ENCODE assay signal across 2 cellular contexts in the genomic region with DNA sequence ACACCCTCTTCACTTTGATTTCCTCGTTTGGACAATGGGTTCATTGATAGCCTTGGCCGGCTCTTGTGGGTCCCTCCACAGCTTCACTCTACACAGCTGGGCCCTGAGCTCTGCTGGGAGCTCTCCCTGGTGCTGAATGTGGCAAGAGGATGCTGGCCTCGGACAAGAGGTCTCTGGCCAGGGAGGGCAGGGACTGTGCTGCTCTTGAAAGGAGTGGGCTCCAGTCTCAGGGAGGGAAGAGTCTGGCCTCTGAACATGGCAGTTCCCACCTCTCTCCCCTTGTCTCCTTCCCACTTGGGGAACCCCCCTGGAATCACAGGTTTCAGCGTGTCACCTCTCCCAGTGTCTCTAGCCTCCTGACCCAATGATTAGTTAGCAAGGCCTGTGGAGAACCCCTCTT.
TF ChIP-seq lines count a peak whose summit lies in the region.

No MANE protein-coding gene starts in this region.

TF ChIP-seq in GM12891, 5 proteins besides CTCF, POLR2A, EP300 and RAD21:
- TF ChIP-seq POLR2AphosphoS5 (IDR thresholded peaks at IDR 0.05; ENCODE audit: low read depth, low read length) (no peak), TAF1 (IDR thresholded peaks at IDR 0.05; ENCODE audit: low read depth, low read length) (no peak), SPI1 (IDR thresholded peaks at IDR 0.05; ENCODE audit: low read depth, low read length) (no peak), POU2F2 (IDR thresholded peaks at IDR 0.05; ENCODE audit: low read depth, low read length) (no peak), PAX5 (IDR thresholded peaks at IDR 0.05; ENCODE audit: insufficient read depth, low read length, severe bottlenecking) (no peak)

TF ChIP-seq in K562, 482 proteins besides CTCF, POLR2A, EP300 and RAD21 (continues in another document):
- TF ChIP-seq ZNF12 (CRISPR knock-in tag; IDR thresholded peaks at IDR 0.05) (no peak), POLR2AphosphoS5 (IDR thresholded peaks at IDR 0.05; ENCODE audit: control insufficient read depth, insufficient read depth, low read depth, low read length) (no peak), ZSCAN29 (IDR thresholded peaks at IDR 0.05) (no peak), IRF2 (CRISPR knock-in tag; IDR thresholded peaks at IDR 0.05) (no peak), BRCA1 (IDR thresholded peaks at IDR 0.05) (no peak), BRCA1 (CRISPR knock-in tag; IDR thresholded peaks at IDR 0.05) (no peak), PRMT5 (CRISPR knock-in tag; IDR thresholded peaks at IDR 0.05) (peak; percentile 88; the same call in 1 of the 2 replicates), SMC3 (conservative IDR thresholded peaks at IDR 0.05; ENCODE audit: insufficient read depth, low read depth, low read length) (no peak), PURB (CRISPR knock-in tag; IDR thresholded peaks at IDR 0.05; ENCODE audit: low read depth) (no peak), ZNF717 (CRISPR knock-in tag; IDR thresholded peaks at IDR 0.05) (no peak), ELF1 (tag; IDR thresholded peaks at IDR 0.05) (no peak), KLF16 (IDR thresholded peaks at IDR 0.05) (no peak), HNRNPK (IDR thresholded peaks at IDR 0.05; ENCODE audit: low read depth, low read length, poor library complexity, severe bottlenecking) (no peak), HDAC1 (IDR thresholded peaks at IDR 0.05) (0 out of 4 replicates have a peak, but pooled peaks of 1 of the 2 experiments have one; percentile 19), CBX8 (IDR thresholded peaks at IDR 0.05; ENCODE audit: borderline replicate concordance, extremely low read depth, low read depth, low read length, poor library complexity, severe bottlenecking) (no peak), KLF6 (CRISPR knock-in tag; IDR thresholded peaks at IDR 0.05; ENCODE audit: borderline replicate concordance) (no peak), SMARCA5 (IDR thresholded peaks at IDR 0.05) (no peak), TAF7 (tag; IDR thresholded peaks at IDR 0.05) (no peak), THAP12 (CRISPR knock-in tag; IDR thresholded peaks at IDR 0.05) (no peak), YY1 (IDR thresholded peaks at IDR 0.05; ENCODE audit: borderline replicate concordance in 1 of 3, control insufficient read depth in 1 of 3, extremely low read depth in 1 of 3, insufficient read depth in 3 of 3, insufficient read length in 1 of 3, insufficient replicate concordance in 2 of 3, low read depth in 1 of 3, low read length in 2 of 3) (no peak), MCM7 (IDR thresholded peaks at IDR 0.05) (no peak), PHB (CRISPR knock-in tag; IDR thresholded peaks at IDR 0.05) (no peak), MAZ (CRISPR knock-in tag; conservative IDR thresholded peaks at IDR 0.05 in 1 of 2, IDR thresholded peaks at IDR 0.05 in 1 of 2) (no peak), ZNF232 (CRISPR knock-in tag; IDR thresholded peaks at IDR 0.05) (no peak; the same call in 1 of the 2 replicates), ZNF140 (CRISPR knock-in tag; IDR thresholded peaks at IDR 0.05) (no peak), ARID4B (CRISPR knock-in tag; IDR thresholded peaks at IDR 0.05) (peak; percentile 89), SNRNP70 (optimal IDR thresholded peaks at IDR 0.05; ENCODE audit: low read depth, low read length) (no peak)
- TF ChIP-seq, protein P1, sequence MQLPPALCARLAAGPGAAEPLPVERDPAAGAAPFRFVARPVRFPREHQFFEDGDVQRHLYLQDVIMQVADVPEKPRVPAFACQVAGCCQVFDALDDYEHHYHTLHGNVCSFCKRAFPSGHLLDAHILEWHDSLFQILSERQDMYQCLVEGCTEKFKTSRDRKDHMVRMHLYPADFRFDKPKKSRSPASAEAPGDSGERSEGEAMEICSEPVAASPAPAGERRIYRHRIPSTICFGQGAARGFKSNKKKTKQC (CRISPR knock-in tag; IDR thresholded peaks at IDR 0.05) = peak; percentile 91
- TF ChIP-seq, protein P2, sequence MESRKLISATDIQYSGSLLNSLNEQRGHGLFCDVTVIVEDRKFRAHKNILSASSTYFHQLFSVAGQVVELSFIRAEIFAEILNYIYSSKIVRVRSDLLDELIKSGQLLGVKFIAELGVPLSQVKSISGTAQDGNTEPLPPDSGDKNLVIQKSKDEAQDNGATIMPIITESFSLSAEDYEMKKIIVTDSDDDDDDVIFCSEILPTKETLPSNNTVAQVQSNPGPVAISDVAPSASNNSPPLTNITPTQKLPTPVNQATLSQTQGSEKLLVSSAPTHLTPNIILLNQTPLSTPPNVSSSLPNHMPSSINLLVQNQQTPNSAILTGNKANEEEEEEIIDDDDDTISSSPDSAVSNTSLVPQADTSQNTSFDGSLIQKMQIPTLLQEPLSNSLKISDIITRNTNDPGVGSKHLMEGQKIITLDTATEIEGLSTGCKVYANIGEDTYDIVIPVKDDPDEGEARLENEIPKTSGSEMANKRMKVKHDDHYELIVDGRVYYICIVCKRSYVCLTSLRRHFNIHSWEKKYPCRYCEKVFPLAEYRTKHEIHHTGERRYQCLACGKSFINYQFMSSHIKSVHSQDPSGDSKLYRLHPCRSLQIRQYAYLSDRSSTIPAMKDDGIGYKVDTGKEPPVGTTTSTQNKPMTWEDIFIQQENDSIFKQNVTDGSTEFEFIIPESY (CRISPR knock-in tag; IDR thresholded peaks at IDR 0.05) = no peak
- TF ChIP-seq, protein P3, sequence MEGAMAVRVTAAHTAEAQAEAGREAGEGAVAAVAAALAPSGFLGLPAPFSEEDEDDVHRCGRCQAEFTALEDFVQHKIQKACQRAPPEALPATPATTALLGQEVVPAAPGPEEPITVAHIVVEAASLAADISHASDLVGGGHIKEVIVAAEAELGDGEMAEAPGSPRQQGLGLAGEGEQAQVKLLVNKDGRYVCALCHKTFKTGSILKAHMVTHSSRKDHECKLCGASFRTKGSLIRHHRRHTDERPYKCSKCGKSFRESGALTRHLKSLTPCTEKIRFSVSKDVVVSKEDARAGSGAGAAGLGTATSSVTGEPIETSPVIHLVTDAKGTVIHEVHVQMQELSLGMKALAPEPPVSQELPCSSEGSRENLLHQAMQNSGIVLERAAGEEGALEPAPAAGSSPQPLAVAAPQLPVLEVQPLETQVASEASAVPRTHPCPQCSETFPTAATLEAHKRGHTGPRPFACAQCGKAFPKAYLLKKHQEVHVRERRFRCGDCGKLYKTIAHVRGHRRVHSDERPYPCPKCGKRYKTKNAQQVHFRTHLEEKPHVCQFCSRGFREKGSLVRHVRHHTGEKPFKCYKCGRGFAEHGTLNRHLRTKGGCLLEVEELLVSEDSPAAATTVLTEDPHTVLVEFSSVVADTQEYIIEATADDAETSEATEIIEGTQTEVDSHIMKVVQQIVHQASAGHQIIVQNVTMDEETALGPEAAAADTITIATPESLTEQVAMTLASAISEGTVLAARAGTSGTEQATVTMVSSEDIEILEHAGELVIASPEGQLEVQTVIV (CRISPR knock-in tag; IDR thresholded peaks at IDR 0.05; ENCODE audit: borderline replicate concordance) = no peak
- TF ChIP-seq, protein P4, sequence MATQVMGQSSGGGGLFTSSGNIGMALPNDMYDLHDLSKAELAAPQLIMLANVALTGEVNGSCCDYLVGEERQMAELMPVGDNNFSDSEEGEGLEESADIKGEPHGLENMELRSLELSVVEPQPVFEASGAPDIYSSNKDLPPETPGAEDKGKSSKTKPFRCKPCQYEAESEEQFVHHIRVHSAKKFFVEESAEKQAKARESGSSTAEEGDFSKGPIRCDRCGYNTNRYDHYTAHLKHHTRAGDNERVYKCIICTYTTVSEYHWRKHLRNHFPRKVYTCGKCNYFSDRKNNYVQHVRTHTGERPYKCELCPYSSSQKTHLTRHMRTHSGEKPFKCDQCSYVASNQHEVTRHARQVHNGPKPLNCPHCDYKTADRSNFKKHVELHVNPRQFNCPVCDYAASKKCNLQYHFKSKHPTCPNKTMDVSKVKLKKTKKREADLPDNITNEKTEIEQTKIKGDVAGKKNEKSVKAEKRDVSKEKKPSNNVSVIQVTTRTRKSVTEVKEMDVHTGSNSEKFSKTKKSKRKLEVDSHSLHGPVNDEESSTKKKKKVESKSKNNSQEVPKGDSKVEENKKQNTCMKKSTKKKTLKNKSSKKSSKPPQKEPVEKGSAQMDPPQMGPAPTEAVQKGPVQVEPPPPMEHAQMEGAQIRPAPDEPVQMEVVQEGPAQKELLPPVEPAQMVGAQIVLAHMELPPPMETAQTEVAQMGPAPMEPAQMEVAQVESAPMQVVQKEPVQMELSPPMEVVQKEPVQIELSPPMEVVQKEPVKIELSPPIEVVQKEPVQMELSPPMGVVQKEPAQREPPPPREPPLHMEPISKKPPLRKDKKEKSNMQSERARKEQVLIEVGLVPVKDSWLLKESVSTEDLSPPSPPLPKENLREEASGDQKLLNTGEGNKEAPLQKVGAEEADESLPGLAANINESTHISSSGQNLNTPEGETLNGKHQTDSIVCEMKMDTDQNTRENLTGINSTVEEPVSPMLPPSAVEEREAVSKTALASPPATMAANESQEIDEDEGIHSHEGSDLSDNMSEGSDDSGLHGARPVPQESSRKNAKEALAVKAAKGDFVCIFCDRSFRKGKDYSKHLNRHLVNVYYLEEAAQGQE (CRISPR knock-in tag; IDR thresholded peaks at IDR 0.05; ENCODE audit: low read depth) = peak; percentile 96
- TF ChIP-seq, protein P5, sequence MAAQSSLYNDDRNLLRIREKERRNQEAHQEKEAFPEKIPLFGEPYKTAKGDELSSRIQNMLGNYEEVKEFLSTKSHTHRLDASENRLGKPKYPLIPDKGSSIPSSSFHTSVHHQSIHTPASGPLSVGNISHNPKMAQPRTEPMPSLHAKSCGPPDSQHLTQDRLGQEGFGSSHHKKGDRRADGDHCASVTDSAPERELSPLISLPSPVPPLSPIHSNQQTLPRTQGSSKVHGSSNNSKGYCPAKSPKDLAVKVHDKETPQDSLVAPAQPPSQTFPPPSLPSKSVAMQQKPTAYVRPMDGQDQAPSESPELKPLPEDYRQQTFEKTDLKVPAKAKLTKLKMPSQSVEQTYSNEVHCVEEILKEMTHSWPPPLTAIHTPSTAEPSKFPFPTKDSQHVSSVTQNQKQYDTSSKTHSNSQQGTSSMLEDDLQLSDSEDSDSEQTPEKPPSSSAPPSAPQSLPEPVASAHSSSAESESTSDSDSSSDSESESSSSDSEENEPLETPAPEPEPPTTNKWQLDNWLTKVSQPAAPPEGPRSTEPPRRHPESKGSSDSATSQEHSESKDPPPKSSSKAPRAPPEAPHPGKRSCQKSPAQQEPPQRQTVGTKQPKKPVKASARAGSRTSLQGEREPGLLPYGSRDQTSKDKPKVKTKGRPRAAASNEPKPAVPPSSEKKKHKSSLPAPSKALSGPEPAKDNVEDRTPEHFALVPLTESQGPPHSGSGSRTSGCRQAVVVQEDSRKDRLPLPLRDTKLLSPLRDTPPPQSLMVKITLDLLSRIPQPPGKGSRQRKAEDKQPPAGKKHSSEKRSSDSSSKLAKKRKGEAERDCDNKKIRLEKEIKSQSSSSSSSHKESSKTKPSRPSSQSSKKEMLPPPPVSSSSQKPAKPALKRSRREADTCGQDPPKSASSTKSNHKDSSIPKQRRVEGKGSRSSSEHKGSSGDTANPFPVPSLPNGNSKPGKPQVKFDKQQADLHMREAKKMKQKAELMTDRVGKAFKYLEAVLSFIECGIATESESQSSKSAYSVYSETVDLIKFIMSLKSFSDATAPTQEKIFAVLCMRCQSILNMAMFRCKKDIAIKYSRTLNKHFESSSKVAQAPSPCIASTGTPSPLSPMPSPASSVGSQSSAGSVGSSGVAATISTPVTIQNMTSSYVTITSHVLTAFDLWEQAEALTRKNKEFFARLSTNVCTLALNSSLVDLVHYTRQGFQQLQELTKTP (IDR thresholded peaks at IDR 0.05; ENCODE audit: low read depth in 1 of 2, partially characterized antibody in 2 of 2) = peak in 1 of 2 experiments; percentile 61
